31 cellular contexts compared by ENCODE assay signal in genomic region chr5:128234928-128235641, GRCh38.
"Had no signal": no experiment of that assay in that cellular context is flagged by ENCODE, and none has a peak within 500 bp of the region (broad histone marks: within the 10 kb centered on the region; RNA-seq: fewer than 3 reads in every experiment).

No MANE protein-coding gene starts in this region.

- H3K36me3 ChIP-seq: ascending aorta, breast epithelium, SJCRH30 had no signal

- H3K27ac Mint-ChIP-seq: activated CD4-positive, alpha-beta memory T cell treated with anti-CD3 and anti-CD28 coated beads, Interleukin-2, amount 10 ng/mL, durations not matched to agents 7 days and 5 days; activated CD8-positive, alpha-beta memory T cell treated with anti-CD3 and anti-CD28 coated beads, Interleukin-2, amount 10 ng/mL, durations not matched to agents 7 days and 5 days; activated naive CD8-positive, alpha-beta T cell treated with anti-CD3 and anti-CD28 coated beads for 36 hours; activated T-cell treated with anti-CD3 and anti-CD28 coated beads, Interleukin-2, amount 50 U/mL, for 72 hours; activated T-helper 17 cell treated with anti-CD3 and anti-CD28 coated beads, Interleukin-2, amount 50 U/mL, for 72 hours; T-cell; T-helper 17 cell had no signal

- H3K9me3 Mint-ChIP-seq: activated CD4-positive, alpha-beta memory T cell treated with anti-CD3 and anti-CD28 coated beads, Interleukin-2, amount 10 ng/mL, durations not matched to agents 7 days and 5 days; activated T-helper 17 cell treated with anti-CD3 and anti-CD28 coated beads, Interleukin-2, amount 50 U/mL, for 72 hours; T-cell had no signal

- H3K4me1 Mint-ChIP-seq: activated CD4-positive, alpha-beta memory T cell treated with anti-CD3 and anti-CD28 coated beads, Interleukin-2, amount 10 ng/mL, durations not matched to agents 7 days and 5 days; activated CD8-positive, alpha-beta memory T cell treated with anti-CD3 and anti-CD28 coated beads, Interleukin-2, amount 10 ng/mL, durations not matched to agents 7 days and 5 days; activated naive CD8-positive, alpha-beta T cell treated with anti-CD3 and anti-CD28 coated beads for 36 hours; activated T-helper 17 cell treated with anti-CD3 and anti-CD28 coated beads, Interleukin-2, amount 50 U/mL, for 72 hours; T-cell had no signal

- H3K36me3 Mint-ChIP-seq: activated CD8-positive, alpha-beta memory T cell treated with anti-CD3 and anti-CD28 coated beads, Interleukin-2, amount 10 ng/mL, durations not matched to agents 7 days and 5 days; activated naive CD8-positive, alpha-beta T cell treated with anti-CD3 and anti-CD28 coated beads for 36 hours; T-cell had no signal

- H3K4me3 Mint-ChIP-seq: activated CD4-positive, alpha-beta memory T cell treated with anti-CD3 and anti-CD28 coated beads, Interleukin-2, amount 10 ng/mL, durations not matched to agents 7 days and 5 days; activated CD8-positive, alpha-beta memory T cell treated with anti-CD3 and anti-CD28 coated beads, Interleukin-2, amount 10 ng/mL, durations not matched to agents 7 days and 5 days; activated naive CD8-positive, alpha-beta T cell treated with anti-CD3 and anti-CD28 coated beads for 36 hours; activated T-cell treated with anti-CD3 and anti-CD28 coated beads, Interleukin-2, amount 50 U/mL, for 72 hours; activated T-helper 17 cell treated with anti-CD3 and anti-CD28 coated beads, Interleukin-2, amount 50 U/mL, for 72 hours; T-cell; T-helper 17 cell had no signal

- H3K4me2 ChIP-seq: SK-N-SH had no signal

- H3K27me3 ChIP-seq: ascending aorta, breast epithelium, SJCRH30 had no signal

- H3K4me1 ChIP-seq: ascending aorta, breast epithelium, SJCRH30 had no signal

- H3K9ac ChIP-seq: SK-N-SH had no signal

- H3K27ac ChIP-seq: ascending aorta, breast epithelium, SJCRH30, VCaP had no signal

- DNase-seq: activated CD4-positive, alpha-beta memory T cell treated with anti-CD3 and anti-CD28 coated beads, Interleukin-2, amount 10 ng/mL, durations not matched to agents 7 days and 5 days; activated CD4-positive, alpha-beta T cell treated with anti-CD3 and anti-CD28 coated beads for 1 hour; activated CD4-positive, alpha-beta T cell treated with anti-CD3 and anti-CD28 coated beads for 48 hours; activated CD4-positive, CD25-positive, alpha-beta regulatory T cell; activated CD8-positive, alpha-beta memory T cell treated with anti-CD3 and anti-CD28 coated beads for 24 hours; activated CD8-positive, alpha-beta memory T cell treated with anti-CD3 and anti-CD28 coated beads, Interleukin-2, amount 10 ng/mL, durations not matched to agents 7 days and 5 days; activated CD8-positive, alpha-beta memory T cell treated with anti-CD3 and anti-CD28 coated beads, Interleukin-2, amount 50 U/mL, for 48 hours; activated effector memory CD4-positive, alpha-beta T cell treated with anti-CD3 and anti-CD28 coated beads, Interleukin-2, amount 50 U/mL, for 16 hours; activated naive CD4-positive, alpha-beta T cell; activated naive CD4-positive, alpha-beta T cell treated with anti-CD3 and anti-CD28 coated beads, Interleukin-2, amount 50 U/mL, for 16 hours; activated naive CD8-positive, alpha-beta T cell treated with anti-CD3 and anti-CD28 coated beads for 36 hours; activated T-cell treated with anti-CD3 and anti-CD28 coated beads, Interleukin-2, amount 50 U/mL, for 72 hours; amygdala; NCI-H1092 treated with DMSO at 0.1 percent for 48 hours; NCI-H1417; NCI-H187 treated with DMSO at 0.1 percent for 48 hours; NCI-H2081; NCI-H2171 treated with DMSO at 0.1 percent for 48 hours; NCI-H2227 treated with DMSO at 0.1 percent for 48 hours; NCI-H446; NCI-H524; SHP77; SJCRH30; SK-N-SH; T-cell; T-helper 17 cell; T-helper 9 cell had no signal

- H3K4me3 ChIP-seq: ascending aorta, breast epithelium, SJCRH30 had no signal
